In genomic region chr9:134381671-134382505, GRCh38 we compare ENCODE assay signal across 9 cellular contexts. TPM values are rescaled to one million over a fixed set of nuclear protein-coding genes. Genes with fewer than 3 reads are reported as not detected.
DNase-seq lines count a peak whose midpoint lies in the region; ATAC-seq and TF ChIP-seq lines count a peak whose summit lies in the region.
"Had no signal": no experiment of that assay in that cellular context is flagged by ENCODE, and none has a peak within 500 bp of the region (broad histone marks: within the 10 kb centered on the region; RNA-seq: fewer than 3 reads in every experiment).

No MANE protein-coding gene starts in this region.

- TF ChIP-seq CTCF in CD14-positive monocyte (IDR thresholded peaks at IDR 0.05) = peak; percentile 89
- TF ChIP-seq CTCF in liver (IDR thresholded peaks at IDR 0.05; ENCODE audit: low read depth, low read length, missing input control) = peak; percentile 28

- H3K9ac ChIP-seq in liver (ENCODE audit: low read depth in 1 of 2, low read length in 2 of 2) = no peak overlapping the region

- peaks cover 21 to 59% of the 10 kb centered on the region in 2 donors for H3K36me3 Mint-ChIP-seq in CD14-positive monocyte
- H3K36me3 Mint-ChIP-seq in activated naive CD4-positive, alpha-beta T cell treated with anti-CD3 and anti-CD28 coated beads, Interleukin-2, amount 10 ng/mL, durations not matched to agents 7 days and 5 days = no peaks in the 10 kb centered on the region

- H3K4me1 Mint-ChIP-seq in CD14-positive monocyte = peaks cover 93% of the 10 kb centered on the region
- H3K4me1 Mint-ChIP-seq in activated naive CD4-positive, alpha-beta T cell treated with anti-CD3 and anti-CD28 coated beads, Interleukin-2, amount 10 ng/mL, durations not matched to agents 7 days and 5 days = peaks cover 20% of the 10 kb centered on the region

- no peaks in the 10 kb centered on the region for H3K27me3 ChIP-seq in liver (ENCODE audit: control insufficient read depth in 4 of 4, insufficient read depth in 4 of 4, low read length in 3 of 4)
- H3K27me3 ChIP-seq: body of pancreas had no signal

- CTCF ChIA-PET in activated naive CD4-positive, alpha-beta T cell treated with anti-CD3 and anti-CD28 coated beads, Interleukin-2, amount 10 ng/mL, durations not matched to agents 7 days and 5 days (lab: Charles Lee) = no interaction called here

- H3K9me3 ChIP-seq in liver (ENCODE audit: control insufficient read depth in 4 of 4, low read length in 3 of 4) = no peaks in the 10 kb centered on the region
- H3K9me3 ChIP-seq: body of pancreas had no signal

- whole genome bisulfite sequencing in liver = 43% methylated on average over 21 of the region's 21 CpGs

- H3K4me1 ChIP-seq in liver (ENCODE audit: control insufficient read depth in 4 of 4, insufficient read depth in 4 of 4, low read length in 3 of 4) = peaks cover 79 to 100% (median 99%) of the 10 kb centered on the region in 4 donors

- intact Hi-C loops in CD14-positive monocyte (cut with micrococcal nuclease) = no loop called here

- peak overlapping the region; percentile 66 to 87 (median 78) for H3K27ac Mint-ChIP-seq in CD14-positive monocyte
- peak overlapping the region; percentile 19 for H3K27ac Mint-ChIP-seq in activated naive CD4-positive, alpha-beta T cell treated with anti-CD3 and anti-CD28 coated beads, Interleukin-2, amount 10 ng/mL, durations not matched to agents 7 days and 5 days

- no peak for TF ChIP-seq RAD21 in liver (IDR thresholded peaks at IDR 0.05)

- H3K36me3 ChIP-seq in liver (ENCODE audit: control insufficient read depth in 4 of 4, insufficient read depth in 3 of 4, low read depth in 1 of 4, low read length in 3 of 4) = peaks cover 0 to 2% (median 0%) of the 10 kb centered on the region in 4 donors

- H3K27me3 Mint-ChIP-seq in CD14-positive monocyte (ENCODE audit: low read depth in 3 of 3) = peaks cover 0 to 2% (median 2%) of the 10 kb centered on the region in 3 donors
- H3K27me3 Mint-ChIP-seq in activated naive CD4-positive, alpha-beta T cell treated with anti-CD3 and anti-CD28 coated beads, Interleukin-2, amount 10 ng/mL, durations not matched to agents 7 days and 5 days = peaks cover 35% of the 10 kb centered on the region

- H3K4me3 ChIP-seq in liver (ENCODE audit: low read depth in 1 of 3, low read length in 3 of 3) = no peak overlapping the region
- H3K4me3 ChIP-seq: body of pancreas had no signal

- peaks cover 0 to 3% (median 0%) of the 10 kb centered on the region in 7 donors for H3K9me3 Mint-ChIP-seq in CD14-positive monocyte
- H3K9me3 Mint-ChIP-seq in activated naive CD4-positive, alpha-beta T cell treated with anti-CD3 and anti-CD28 coated beads, Interleukin-2, amount 10 ng/mL, durations not matched to agents 7 days and 5 days = no peaks in the 10 kb centered on the region

- ATAC-seq in GM18519 (IDR thresholded peaks at IDR 0.05; ENCODE audit: low FRiP score, unreplicated experiment) (no peak), HG03457 (IDR thresholded peaks at IDR 0.05; ENCODE audit: unreplicated experiment) (no peak)
- ATAC-seq: body of pancreas had no signal

- no peak for DNase-seq in CD14-positive monocyte (ENCODE audit: low spot score)
- peak; percentile 46 for DNase-seq in M059J (ENCODE audit: low read depth)
- peak; percentile 61 for DNase-seq in activated naive CD4-positive, alpha-beta T cell treated with anti-CD3 and anti-CD28 coated beads, Interleukin-2, amount 10 ng/mL, durations not matched to agents 7 days and 5 days
- no peak for DNase-seq in NCI-H526 (lab: John Stamatoyannopoulos, UW)
- no peak for DNase-seq in putamen (ENCODE audit: low spot score)

- H3K4me3 Mint-ChIP-seq in CD14-positive monocyte = peak overlapping the region; percentile 62 to 85
- H3K4me3 Mint-ChIP-seq in activated naive CD4-positive, alpha-beta T cell treated with anti-CD3 and anti-CD28 coated beads, Interleukin-2, amount 10 ng/mL, durations not matched to agents 7 days and 5 days = peak overlapping the region; percentile 10

- H3K27ac ChIP-seq in liver (ENCODE audit: low read depth in 1 of 2, low read length in 2 of 2) = peak overlapping the region; percentile 57 to 98

TF ChIP-seq in liver, 16 proteins besides CTCF, POLR2A, EP300 and RAD21:
- no peak for TF ChIP-seq TAF1 (conservative IDR thresholded peaks at IDR 0.05)
- TF ChIP-seq, protein P1, sequence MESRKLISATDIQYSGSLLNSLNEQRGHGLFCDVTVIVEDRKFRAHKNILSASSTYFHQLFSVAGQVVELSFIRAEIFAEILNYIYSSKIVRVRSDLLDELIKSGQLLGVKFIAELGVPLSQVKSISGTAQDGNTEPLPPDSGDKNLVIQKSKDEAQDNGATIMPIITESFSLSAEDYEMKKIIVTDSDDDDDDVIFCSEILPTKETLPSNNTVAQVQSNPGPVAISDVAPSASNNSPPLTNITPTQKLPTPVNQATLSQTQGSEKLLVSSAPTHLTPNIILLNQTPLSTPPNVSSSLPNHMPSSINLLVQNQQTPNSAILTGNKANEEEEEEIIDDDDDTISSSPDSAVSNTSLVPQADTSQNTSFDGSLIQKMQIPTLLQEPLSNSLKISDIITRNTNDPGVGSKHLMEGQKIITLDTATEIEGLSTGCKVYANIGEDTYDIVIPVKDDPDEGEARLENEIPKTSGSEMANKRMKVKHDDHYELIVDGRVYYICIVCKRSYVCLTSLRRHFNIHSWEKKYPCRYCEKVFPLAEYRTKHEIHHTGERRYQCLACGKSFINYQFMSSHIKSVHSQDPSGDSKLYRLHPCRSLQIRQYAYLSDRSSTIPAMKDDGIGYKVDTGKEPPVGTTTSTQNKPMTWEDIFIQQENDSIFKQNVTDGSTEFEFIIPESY (IDR thresholded peaks at IDR 0.05) = no peak
- TF ChIP-seq JUND (IDR thresholded peaks at IDR 0.05) = no peak

RNA-seq across cellular contexts. Expression of gene RXRA, which starts 55.6 kb away (rescaled TPM):
- polyA plus RNA-seq in CD14-positive monocyte (10 to 100 TPM; 15.8 to 23.2 TPM), liver (100 to 1,000 TPM in 1 of 2 donors, 10 to 100 TPM in 1; 46.8 to 101 TPM)
- 12.5 and 22.6 TPM in 2 replicates for total RNA-seq in M059J (2014; rRNA removed; shearing (Covaris generic))
- total RNA-seq in liver = 100 to 1,000 TPM in 1 of 2 donors, 10 to 100 TPM in 1; 41.5 to 116 TPM

Comparison
In these comparisons a context has a peak if more than half of its experiments do, and no peak if none do; other contexts are left out.
1. DNase-seq: peak in M059J (single experiment) and activated naive CD4-positive, alpha-beta T cell treated with anti-CD3 and anti-CD28 coated beads, Interleukin-2, amount 10 ng/mL, durations not matched to agents 7 days and 5 days (single experiment); none in CD14-positive monocyte (single experiment), NCI-H526 (0 of 2) and putamen (single experiment).